9 cellular contexts compared by ENCODE assay signal in genomic region chr6:126170875-126171489, GRCh38.
DNase-seq lines count a peak whose midpoint lies in the region; ATAC-seq and TF ChIP-seq lines count a peak whose summit lies in the region.
"Had no signal": no experiment of that assay in that cellular context is flagged by ENCODE, and none has a peak within 500 bp of the region (broad histone marks: within the 10 kb centered on the region; RNA-seq: fewer than 3 reads in every experiment).

No MANE protein-coding gene starts in this region.

- no peaks in the 10 kb centered on the region for H3K9me3 Mint-ChIP-seq in activated naive CD8-positive, alpha-beta T cell treated with anti-CD3 and anti-CD28 coated beads, Interleukin-2, amount 50 U/mL, for 24 hours

- ATAC-seq in activated naive CD8-positive, alpha-beta T cell treated with anti-CD3 and anti-CD28 coated beads, Interleukin-2, amount 50 U/mL, for 24 hours, result no peak

- no peak overlapping the region for H3K4me3 ChIP-seq in AG09309 (ENCODE audit: control insufficient read depth, low read depth, low read length)
- no peak overlapping the region for H3K4me3 ChIP-seq in GM12864 (ENCODE audit: low read depth, low read length)
- H3K4me3 ChIP-seq: SK-N-MC had no signal

- H3K4me3 Mint-ChIP-seq in activated naive CD8-positive, alpha-beta T cell treated with anti-CD3 and anti-CD28 coated beads, Interleukin-2, amount 50 U/mL, for 24 hours, result no peak overlapping the region

- H3K27me3 Mint-ChIP-seq in activated naive CD8-positive, alpha-beta T cell treated with anti-CD3 and anti-CD28 coated beads, Interleukin-2, amount 50 U/mL, for 24 hours, result no peaks in the 10 kb centered on the region

- no peaks in the 10 kb centered on the region for H3K36me3 Mint-ChIP-seq in activated naive CD8-positive, alpha-beta T cell treated with anti-CD3 and anti-CD28 coated beads, Interleukin-2, amount 50 U/mL, for 24 hours (ENCODE audit: low read depth)

- no peak overlapping the region for H3K27ac Mint-ChIP-seq in activated naive CD8-positive, alpha-beta T cell treated with anti-CD3 and anti-CD28 coated beads, Interleukin-2, amount 50 U/mL, for 24 hours

- peak; percentile 63 for TF ChIP-seq CTCF in AG09309 (IDR thresholded peaks at IDR 0.05; ENCODE audit: control insufficient read depth, insufficient read depth, low read depth, low read length, missing control alignments)
- TF ChIP-seq CTCF in GM12864 (IDR thresholded peaks at IDR 0.05; ENCODE audit: low read depth, low read length, missing control alignments), result peak; percentile 43
- TF ChIP-seq CTCF in LNCAP (IDR thresholded peaks at IDR 0.05), result peak; percentile 73

- DNase-seq in AG09309 (ENCODE audit: low read depth), result no peak
- peak; percentile 21 for DNase-seq in GM12864 (ENCODE audit: low read depth)
- DNase-seq in HCEC 1CT, result peak; percentile 22
- DNase-seq in activated naive CD8-positive, alpha-beta T cell treated with anti-CD3 and anti-CD28 coated beads, Interleukin-2, amount 50 U/mL, for 24 hours, result peak; percentile 18
- peak; percentile 40 for DNase-seq in myocyte (ENCODE audit: low read depth)
- no peak for DNase-seq in activated naive CD4-positive, alpha-beta T cell treated with anti-CD3 and anti-CD28 coated beads, Interleukin-2, amount 50 U/mL, for 16 hours
- DNase-seq in foreskin melanocyte, result no peak

- no peaks in the 10 kb centered on the region for H3K4me1 Mint-ChIP-seq in activated naive CD8-positive, alpha-beta T cell treated with anti-CD3 and anti-CD28 coated beads, Interleukin-2, amount 50 U/mL, for 24 hours

Comparison
In these comparisons a context has a peak if more than half of its experiments do, and no peak if none do; other contexts are left out.
1. DNase-seq: peak in GM12864 (single experiment), HCEC 1CT (single experiment), activated naive CD8-positive, alpha-beta T cell treated with anti-CD3 and anti-CD28 coated beads, Interleukin-2, amount 50 U/mL, for 24 hours (single experiment) and myocyte (single experiment); none in AG09309 (single experiment), activated naive CD4-positive, alpha-beta T cell treated with anti-CD3 and anti-CD28 coated beads, Interleukin-2, amount 50 U/mL, for 16 hours (single experiment) and foreskin melanocyte (single experiment).
2. Peak in every context shown above with its lines, with median percentiles within 50 percentile points of each other: CTCF ChIP-seq.